Comparison of ENCODE assay signal across 23 cellular contexts in the genomic region with DNA sequence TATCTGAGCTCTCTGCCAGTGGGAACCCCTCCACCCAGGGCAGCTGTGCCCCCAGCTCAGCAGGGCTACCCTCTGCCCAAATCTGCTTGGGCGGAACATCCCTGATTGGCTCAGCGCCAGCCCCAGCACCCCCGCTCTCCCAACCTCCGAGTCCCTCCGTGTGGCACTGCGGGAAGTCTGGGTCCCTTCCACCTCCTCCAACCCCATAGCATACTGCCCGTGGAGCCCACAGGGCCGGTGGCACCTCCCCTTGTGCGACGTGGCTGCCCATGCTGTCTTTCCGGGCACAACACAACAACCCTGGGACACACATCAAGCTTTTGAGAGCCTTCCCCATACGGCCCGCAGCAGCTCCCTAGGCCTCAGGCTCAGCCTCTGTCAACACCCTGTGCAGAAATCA. TPM values are rescaled to one million over a fixed set of nuclear protein-coding genes. Genes with fewer than 3 reads are reported as not detected.
DNase-seq lines count a peak whose midpoint lies in the region; ATAC-seq, FAIRE-seq and TF ChIP-seq lines count a peak whose summit lies in the region.
"Had no signal": no experiment of that assay in that cellular context is flagged by ENCODE, and none has a peak within 500 bp of the region (broad histone marks: within the 10 kb centered on the region; RNA-seq: fewer than 3 reads in every experiment).

No MANE protein-coding gene starts in this region.

- WGBS in K562 (ENCODE audit: insufficient coverage, low coverage, missing lambda C conversion rate) = 46% methylated on average over 12 of the region's 13 CpGs
- WGBS in upper lobe of left lung, 2 donors = 80 to 94% methylated on average over 8 to 13 of the region's 13 CpGs

- no peak for FAIRE-seq in K562 (lab: Jason Lieb, UNC)
- FAIRE-seq: A549, D721Med, G401.6 had no signal

- ATAC-seq in K562 = no peak
- ATAC-seq in upper lobe of left lung (ENCODE audit: low FRiP score in 2 of 2) = peak; percentile 15 to 31
- ATAC-seq: A549 had no signal

- H3K36me3 ChIP-seq in K562 (ENCODE audit: control insufficient read depth, insufficient read depth, low read length) (no peaks in the 10 kb centered on the region), upper lobe of left lung (no peaks in the 10 kb centered on the region), Caco-2 (ENCODE audit: control insufficient read depth, insufficient read depth, low read length) (no peaks in the 10 kb centered on the region)
- H3K36me3 ChIP-seq: BLaER1 treated with 17β-estradiol and CSF1 and Interleukin-3, amounts not matched to agents 10 nM and 100 nM had no signal

- H3K27me3 ChIP-seq in K562 (ENCODE audit: control insufficient read depth in 2 of 2, insufficient read depth in 2 of 2, low read length in 2 of 2) (0 out of 5 replicates have a peak, but pooled peaks cover 0 to 2% of the 10 kb centered on the region in 2 experiments), upper lobe of left lung (no peaks in the 10 kb centered on the region), Caco-2 (replicated peaks; ENCODE audit: control insufficient read depth, insufficient read depth, low read length) (no peaks in the 10 kb centered on the region)
- H3K27me3 ChIP-seq: BLaER1 treated with 17β-estradiol and CSF1 and Interleukin-3, amounts not matched to agents 10 nM and 100 nM had no signal

- H3K27ac ChIP-seq in K562 (ENCODE audit: extremely low read depth, low read depth, low read length) (no peak overlapping the region), upper lobe of left lung (no peak overlapping the region)
- H3K27ac ChIP-seq: 22Rv1; A549; BLaER1 treated with 17β-estradiol and CSF1 and Interleukin-3, amounts not matched to agents 10 nM and 100 nM; C4-2B had no signal

- H3K9me3 Mint-ChIP-seq in Caco-2 (ENCODE audit: unreplicated experiment) (no peaks in the 10 kb centered on the region), CD14-positive monocyte (peaks cover 0 to 8% (median 0%) of the 10 kb centered on the region in 7 donors)

- H3K27me3 Mint-ChIP-seq in Caco-2 (ENCODE audit: insufficient read depth, unreplicated experiment) = no peaks in the 10 kb centered on the region
- H3K27me3 Mint-ChIP-seq in CD14-positive monocyte (ENCODE audit: low read depth in 3 of 3) = peaks cover 0 to 3% (median 0%) of the 10 kb centered on the region in 3 donors
- H3K27me3 Mint-ChIP-seq: B cell; CD4-positive, alpha-beta memory T cell; CD4-positive, CD25-positive, alpha-beta regulatory T cell had no signal

- no peak overlapping the region for H3K27ac Mint-ChIP-seq in Caco-2 (ENCODE audit: unreplicated experiment)
- no peak overlapping the region for H3K27ac Mint-ChIP-seq in CD14-positive monocyte
- H3K27ac Mint-ChIP-seq: B cell; CD8-positive, alpha-beta memory T cell had no signal

- POLR2A ChIA-PET in K562 (lab: Yijun Ruan, JAX) = interaction anchor here (2.7 kb wide), 1 partner anchor 11 kb away, joined by 9 read pairs; no protein-coding TSS in a partner anchor
- POLR2A ChIA-PET in Caco-2 (lab: Charles Lee) = no interaction called here

- TF ChIP-seq EP300 in K562 (IDR thresholded peaks at IDR 0.05; ENCODE audit: low read length) (no peak), upper lobe of left lung (IDR thresholded peaks at IDR 0.05) (no peak)

- H3K9me3 ChIP-seq in K562 (replicated peaks; ENCODE audit: control insufficient read depth, insufficient read depth, low read depth, low read length) (no peaks in the 10 kb centered on the region), upper lobe of left lung (no peaks in the 10 kb centered on the region), Caco-2 (no peaks in the 10 kb centered on the region)
- H3K9me3 ChIP-seq: A549; BLaER1 treated with 17β-estradiol and CSF1 and Interleukin-3, amounts not matched to agents 10 nM and 100 nM had no signal

- DNase-seq in K562 (ENCODE audit: extremely low read depth in 1 of 4, low spot score in 3 of 4) (no peak), islet precursor cell (peak; percentile 31), mucosa of gallbladder (ENCODE audit: low spot score) (peak; percentile 9), upper lobe of left lung (peak in 1 of 2 donors; percentile 57), Caco-2 (no peak), UCSD-AML1 (lab: John Stamatoyannopoulos, UW; ENCODE audit: unreplicated experiment) (no peak), CD14-positive monocyte (ENCODE audit: low spot score) (no peak)
- DNase-seq in stimulated activated CD4-positive, alpha-beta T cell treated with anti-CD3 and anti-CD28 coated beads, Interleukin-1b, Interleukin-23, amount 100 ng/mL, for 48 hours = no peak
- DNase-seq: AML-193; Calu3; CD4-positive, alpha-beta memory T cell; CD4-positive, CD25-positive, alpha-beta regulatory T cell; CD8-positive, alpha-beta memory T cell; COR-L47; DMS79 treated with DMSO at 0.1 percent for 48 hours; GF-D8 had no signal

- H3K4me1 ChIP-seq in K562 (replicated peaks in 1 of 2; ENCODE audit: control insufficient read depth in 2 of 2, insufficient read depth in 2 of 2, low read length in 2 of 2) = no peaks in the 10 kb centered on the region
- H3K4me1 ChIP-seq in upper lobe of left lung = no peaks in the 10 kb centered on the region
- H3K4me1 ChIP-seq in Caco-2 = no peaks in the 10 kb centered on the region
- H3K4me1 ChIP-seq: A549 had no signal

- TF ChIP-seq POLR2A in K562 (conservative IDR thresholded peaks at IDR 0.05) (no peak), upper lobe of left lung (IDR thresholded peaks at IDR 0.05) (no peak)

- no peak overlapping the region for H3K9ac ChIP-seq in K562 (ENCODE audit: insufficient read depth in 1 of 2, low read depth in 2 of 2, low read length in 2 of 2)
- H3K9ac ChIP-seq: BLaER1 treated with 17β-estradiol and CSF1 and Interleukin-3, amounts not matched to agents 10 nM and 100 nM had no signal

- H2AFZ ChIP-seq in K562 (ENCODE audit: low read depth, low read length) = no peak overlapping the region

- intact Hi-C loops in K562 (cut with micrococcal nuclease) = no loop called here
- intact Hi-C loops in Caco-2 (cut with micrococcal nuclease; ENCODE audit: unreplicated experiment) = no loop called here
- intact Hi-C loops in CD14-positive monocyte (cut with micrococcal nuclease) = no loop called here

- BruUV-seq in K562 (replicated peaks; lab: Mats Ljungman, UMichigan) = no TSS peak
- no TSS peak for BruUV-seq in Caco-2 (replicated peaks; lab: Mats Ljungman, UMichigan)

- H3K4me3 ChIP-seq in K562 (no peak overlapping the region), upper lobe of left lung (no peak overlapping the region), Caco-2 (ENCODE audit: low read depth, low read length) (no peak overlapping the region)
- H3K4me3 ChIP-seq: A549; BLaER1 treated with 17β-estradiol and CSF1 and Interleukin-3, amounts not matched to agents 10 nM and 100 nM had no signal

- TF ChIP-seq CTCF in K562 (IDR thresholded peaks at IDR 0.05 in 2 of 3, conservative IDR thresholded peaks at IDR 0.05 in 1 of 3; ENCODE audit: insufficient read depth in 2 of 3, low read depth in 1 of 3, low read length in 3 of 3) = no peak
- no peak for TF ChIP-seq CTCF in upper lobe of left lung (IDR thresholded peaks at IDR 0.05)
- TF ChIP-seq CTCF in Caco-2 (IDR thresholded peaks at IDR 0.05; ENCODE audit: insufficient read depth in 1 of 2, low read depth in 1 of 2, low read length in 1 of 2, severe bottlenecking in 1 of 2, unreplicated experiment in 1 of 2) = no peak
- TF ChIP-seq CTCF in CD14-positive monocyte (IDR thresholded peaks at IDR 0.05) = no peak

- CTCF ChIA-PET in K562 (lab: Yijun Ruan, JAX; ENCODE audit: low intra/inter-chr PET ratio) (no interaction called here), Caco-2 (lab: Charles Lee) (no interaction called here)

- TF ChIP-seq RAD21 in K562 (CRISPR knock-in tag; conservative IDR thresholded peaks at IDR 0.05 in 1 of 2, IDR thresholded peaks at IDR 0.05 in 1 of 2) = no peak

- H3K4me1 Mint-ChIP-seq in Caco-2 (ENCODE audit: low read depth, unreplicated experiment) (no peaks in the 10 kb centered on the region), CD14-positive monocyte (no peaks in the 10 kb centered on the region)

- no peaks in the 10 kb centered on the region for H3K36me3 Mint-ChIP-seq in Caco-2 (ENCODE audit: insufficient read depth, unreplicated experiment)
- no peaks in the 10 kb centered on the region for H3K36me3 Mint-ChIP-seq in CD14-positive monocyte
- H3K36me3 Mint-ChIP-seq: CD4-positive, alpha-beta memory T cell; CD4-positive, CD25-positive, alpha-beta regulatory T cell had no signal

- no peaks in the 10 kb centered on the region for H4K20me1 ChIP-seq in K562 (replicated peaks; ENCODE audit: control insufficient read depth, insufficient read depth, low read length)
- H4K20me1 ChIP-seq: BLaER1 treated with 17β-estradiol and CSF1 and Interleukin-3, amounts not matched to agents 10 nM and 100 nM had no signal

- in situ Hi-C loops in K562 (cut with MboI) = no loop called here

- no peaks in the 10 kb centered on the region for H3K9me1 ChIP-seq in K562 (ENCODE audit: control insufficient read depth, insufficient read depth, low read length)

- no peak overlapping the region for H3K4me3 Mint-ChIP-seq in Caco-2 (ENCODE audit: unreplicated experiment)
- no peak overlapping the region for H3K4me3 Mint-ChIP-seq in CD14-positive monocyte
- H3K4me3 Mint-ChIP-seq: B cell; CD4-positive, alpha-beta memory T cell; CD4-positive, CD25-positive, alpha-beta regulatory T cell; CD8-positive, alpha-beta memory T cell had no signal

- H3K79me2 ChIP-seq in K562 (ENCODE audit: control insufficient read depth, insufficient read depth, low read length) = no peaks in the 10 kb centered on the region

- H3K4me2 ChIP-seq in K562 (ENCODE audit: insufficient read depth, low read length) = no peak overlapping the region
- H3K4me2 ChIP-seq: A549; BLaER1 treated with 17β-estradiol and CSF1 and Interleukin-3, amounts not matched to agents 10 nM and 100 nM had no signal

RNA-seq across cellular contexts. Expression of a gene that starts 55.8 kb away (rescaled TPM):
- 6.2 and 7.3 TPM in 2 replicates for total RNA-seq in K562 (2011; cell fraction: chromatin; rRNA removed; ENCODE audit: low replicate concordance)
- 5.0 and 5.1 TPM in 2 replicates for total RNA-seq in K562 (2011; cell fraction: nucleolus; rRNA removed)
- 4.7 and 4.8 TPM in 2 replicates for total RNA-seq in K562 (2011; cell fraction: nucleoplasm; rRNA removed)
- total RNA-seq in K562 (2014; rRNA removed) (23.2 and 24.6 TPM in 2 replicates), K562 (2014; rRNA removed; fragmentation: Illumina TruSeq; extraction: Trizol) (8.6 and 10.8 TPM in 2 replicates), K562 (2015; rRNA removed; fragmentation: Illumina TruSeq; extraction: Trizol) (19.6 and 21.4 TPM in 2 replicates), K562 (2021) (25.8 and 27.9 TPM in 2 replicates), mucosa of gallbladder (160 TPM), upper lobe of left lung (10 to 100 TPM; 29.3 to 48.6 (median 37.9) TPM), Caco-2 (2022) (89.0 and 95.7 TPM in 2 replicates)
- polyA plus RNA-seq in K562 (2011; rRNA removed) (4.5 and 4.8 TPM in 2 replicates), K562 (2014; fragmentation: Illumina TruSeq; extraction: Trizol) (15.9 and 21.9 TPM in 2 replicates), K562 (2014; fragmentation: Nextera tagmentation; extraction: Ambion mirVana) (1 to 10 TPM in 1 of 2 experiments, under 1 TPM in 1; 0.90 to 1.8 TPM), K562 (2014; rRNA removed) (24.3 and 26.3 TPM in 2 replicates), CD14-positive monocyte (1 to 10 TPM; 2.5 to 7.6 TPM)
- polyA plus RNA-seq in K562 (2011; cell fraction: cytosol; rRNA removed) = 4.3 and 7.8 TPM in 2 replicates
- 3.6 and 5.1 TPM in 2 replicates for polyA plus RNA-seq in K562 (2011; cell fraction: nucleus; rRNA removed)
- polyA plus RNA-seq in K562 (2012) = 27.1 and 38.2 TPM in 2 replicates
- 4.3 and 7.2 TPM in 2 replicates for polyA minus RNA-seq in K562 (2011; rRNA and poly(A)+ RNA removed)
- polyA minus RNA-seq in K562 (2011; cell fraction: cytosol; rRNA and poly(A)+ RNA removed) = 2.0 and 2.6 TPM in 2 replicates
- polyA minus RNA-seq in K562 (2011; cell fraction: nucleus; rRNA and poly(A)+ RNA removed) = 4.7 and 5.4 TPM in 2 replicates

Comparison
In these comparisons a context has a peak if more than half of its experiments do, and no peak if none do; other contexts are left out.
1. DNase-seq: peak in islet precursor cell (single experiment) and mucosa of gallbladder (single experiment); none in K562 (0 of 4), Caco-2 (0 of 2), stimulated activated CD4-positive, alpha-beta T cell treated with anti-CD3 and anti-CD28 coated beads, Interleukin-1b, Interleukin-23, amount 100 ng/mL, for 48 hours (single experiment), UCSD-AML1 (single experiment) and CD14-positive monocyte (single experiment).